ENCODE assay signal across 16 cellular contexts in the genomic region with DNA sequence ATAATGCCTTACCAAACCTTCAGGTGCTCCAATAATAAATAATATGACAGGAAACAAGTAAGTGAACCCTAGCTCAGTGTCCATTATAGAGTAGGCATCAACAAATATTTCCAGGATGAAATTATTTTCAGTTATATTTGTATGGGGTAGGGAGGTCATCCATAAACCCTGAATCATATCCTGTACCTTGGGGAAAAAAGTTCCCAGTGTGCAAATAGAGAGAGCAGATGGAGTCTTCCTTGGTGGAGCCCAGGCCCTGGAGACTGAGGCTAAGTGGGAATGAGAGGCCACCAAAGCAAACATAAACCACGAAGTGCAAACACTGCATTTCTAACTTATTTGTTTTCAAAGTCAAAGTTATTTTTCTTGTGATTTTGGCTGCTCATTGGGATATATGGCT. TPM values are rescaled to one million over a fixed set of nuclear protein-coding genes. Genes with fewer than 3 reads are reported as not detected.
DNase-seq lines count a peak whose midpoint lies in the region; ATAC-seq, FAIRE-seq and TF ChIP-seq lines count a peak whose summit lies in the region.
"Had no signal": no experiment of that assay in that cellular context is flagged by ENCODE, and none has a peak within 500 bp of the region (broad histone marks: within the 10 kb centered on the region; RNA-seq: fewer than 3 reads in every experiment).

No MANE protein-coding gene starts in this region.

- peaks cover 64% of the 10 kb centered on the region for H3K79me2 ChIP-seq in DND-41 (ENCODE audit: insufficient read depth, low read length)

- no peak for TF ChIP-seq CTCF in A549 (IDR thresholded peaks at IDR 0.05)
- TF ChIP-seq CTCF in DND-41 (IDR thresholded peaks at IDR 0.05; ENCODE audit: borderline replicate concordance, extremely low read depth, low read length, poor library complexity, severe bottlenecking): no peak
- no peak for TF ChIP-seq CTCF in mucosa of descending colon (IDR thresholded peaks at IDR 0.05)

- H3K4me3 ChIP-seq in A549: no peak overlapping the region
- H3K4me3 ChIP-seq in DND-41 (ENCODE audit: low read depth in 1 of 2, low read length in 2 of 2): no peak overlapping the region
- no peak overlapping the region for H3K4me3 ChIP-seq in mucosa of descending colon
- no peak overlapping the region for H3K4me3 ChIP-seq in HAP-1
- H3K4me3 ChIP-seq: K562, ovary had no signal

- DNase-seq in A549 (ENCODE audit: low read depth in 1 of 2, low spot score in 1 of 2): peak in 1 of 2 experiments; percentile 26
- DNase-seq in DND-41: no peak
- no peak for DNase-seq in activated naive CD8-positive, alpha-beta T cell treated with anti-CD3 and anti-CD28 coated beads for 36 hours
- no peak for DNase-seq in mucosa of descending colon
- no peak for DNase-seq in cerebellum (ENCODE audit: low spot score)
- no peak for DNase-seq in NCI-H2227 (lab: John Stamatoyannopoulos, UW; ENCODE audit: unreplicated experiment)
- DNase-seq in NCI-H446 treated with DMSO at 0.1 percent for 48 hours (lab: John Stamatoyannopoulos, UW): no peak
- no peak for DNase-seq in HAP-1 (ENCODE audit: low spot score in 2 of 2)
- DNase-seq: HFFc6; left ventricle myocardium superior; NK-92 treated with Interleukin-12 subunit alpha and Interleukin-12 subunit beta, amount 100 ng/mL, for 24 hours; ovary had no signal

- H2AFZ ChIP-seq in DND-41 (ENCODE audit: low read depth, low read length): no peak overlapping the region

- POLR2A ChIA-PET in A549 (lab: Yijun Ruan, JAX): no interaction called here

- no peak for TF ChIP-seq RAD21 in A549 (conservative IDR thresholded peaks at IDR 0.05 in 1 of 2, IDR thresholded peaks at IDR 0.05 in 1 of 2)

- H3K9me3 ChIP-seq in A549: no peaks in the 10 kb centered on the region
- no peaks in the 10 kb centered on the region for H3K9me3 ChIP-seq in DND-41 (ENCODE audit: insufficient read depth, low read length, severe bottlenecking)
- no peaks in the 10 kb centered on the region for H3K9me3 ChIP-seq in mucosa of descending colon
- H3K9me3 ChIP-seq in HAP-1: no peaks in the 10 kb centered on the region
- H3K9me3 ChIP-seq: ovary had no signal

- ATAC-seq in A549 (peak in 1 of 2 experiments; percentile 47; a peak in 2 of 6 replicates), DND-41 (ENCODE audit: insufficient read depth, low read depth) (no peak), mucosa of descending colon (peak; percentile 29)
- ATAC-seq: K562, left ventricle myocardium superior, SK-N-SH treated with all-trans-retinoic acid at 6 μM for 48 hours had no signal

- H3K4me3 Mint-ChIP-seq in activated naive CD8-positive, alpha-beta T cell treated with anti-CD3 and anti-CD28 coated beads for 36 hours: peak overlapping the region; percentile 86
- H3K4me3 Mint-ChIP-seq: HFFc6 had no signal

- no peaks in the 10 kb centered on the region for H4K20me1 ChIP-seq in DND-41 (ENCODE audit: insufficient read depth, low read length)

- no peaks in the 10 kb centered on the region for H3K9me3 Mint-ChIP-seq in activated naive CD8-positive, alpha-beta T cell treated with anti-CD3 and anti-CD28 coated beads for 36 hours
- H3K9me3 Mint-ChIP-seq: HFFc6 had no signal

- H3K4me1 Mint-ChIP-seq in activated naive CD8-positive, alpha-beta T cell treated with anti-CD3 and anti-CD28 coated beads for 36 hours: peaks cover 60% of the 10 kb centered on the region

- no peak for FAIRE-seq in A549 (lab: Jason Lieb, UNC)
- FAIRE-seq: astrocyte, endometrium, K562 had no signal

- TF ChIP-seq POLR2A in A549 (IDR thresholded peaks at IDR 0.05; ENCODE audit: low read length): no peak

- no peaks in the 10 kb centered on the region for H3K27me3 Mint-ChIP-seq in activated naive CD8-positive, alpha-beta T cell treated with anti-CD3 and anti-CD28 coated beads for 36 hours

- H3K36me3 ChIP-seq in DND-41 (ENCODE audit: insufficient read depth, low read length): peaks cover 92% of the 10 kb centered on the region
- H3K36me3 ChIP-seq in mucosa of descending colon (ENCODE audit: low read depth): no peaks in the 10 kb centered on the region
- H3K36me3 ChIP-seq in HAP-1 (replicated peaks): no peaks in the 10 kb centered on the region
- H3K36me3 ChIP-seq: ovary had no signal

- peak overlapping the region; percentile 65; the same call in 1 of the 2 replicates for H3K9ac ChIP-seq in DND-41 (ENCODE audit: low read depth, low read length)

- intact Hi-C loops in mucosa of descending colon (cut with DNase I, micrococcal nuclease): no loop called here

- CTCF ChIA-PET in A549 (lab: Yijun Ruan, JAX): no interaction called here

- H3K4me1 ChIP-seq in A549: peaks cover 38% of the 10 kb centered on the region; the same call in 2 of the 3 replicates
- H3K4me1 ChIP-seq in DND-41 (ENCODE audit: insufficient read depth, low read length): peaks cover 53% of the 10 kb centered on the region
- peaks cover 15% of the 10 kb centered on the region for H3K4me1 ChIP-seq in mucosa of descending colon (ENCODE audit: low read depth)
- no peaks in the 10 kb centered on the region for H3K4me1 ChIP-seq in HAP-1

- in situ Hi-C loops in HAP-1 (cut with MboI; ENCODE audit: low sequenced_read_pairs): no loop called here

- H3K27ac ChIP-seq in A549 (no peak overlapping the region), DND-41 (ENCODE audit: low read length) (peak overlapping the region; percentile 95)

- no peak for TF ChIP-seq EP300 in A549 (IDR thresholded peaks at IDR 0.05)

- H3K4me2 ChIP-seq in A549 (peak overlapping the region; percentile 36; the same call in 2 of the 3 replicates), DND-41 (ENCODE audit: insufficient read depth, low read length) (0 out of 2 replicates have a peak overlapping the region, but pooled peaks have one; percentile 10)

- WGBS in A549 (ENCODE audit: missing lambda C conversion rate): 0% methylated on average over 1 of the region's 1 CpG

- peak overlapping the region; percentile 93 for H3K27ac Mint-ChIP-seq in activated naive CD8-positive, alpha-beta T cell treated with anti-CD3 and anti-CD28 coated beads for 36 hours
- H3K27ac Mint-ChIP-seq: HFFc6 had no signal

- H3K27me3 ChIP-seq in DND-41 (ENCODE audit: insufficient read depth, low read length, poor library complexity): no peaks in the 10 kb centered on the region
- no peaks in the 10 kb centered on the region for H3K27me3 ChIP-seq in HAP-1 (ENCODE audit: low read depth)
- H3K27me3 ChIP-seq: ovary had no signal

- peaks cover 78% of the 10 kb centered on the region for H3K36me3 Mint-ChIP-seq in activated naive CD8-positive, alpha-beta T cell treated with anti-CD3 and anti-CD28 coated beads for 36 hours

TF ChIP-seq in A549, 52 proteins besides CTCF, POLR2A, EP300 and RAD21 (continues in another document):
- TF ChIP-seq HOXA7 (CRISPR knock-in tag; IDR thresholded peaks at IDR 0.05) (no peak), MAZ (IDR thresholded peaks at IDR 0.05; ENCODE audit: borderline replicate concordance, low read depth, low read length) (no peak), CHD2 (IDR thresholded peaks at IDR 0.05; ENCODE audit: low read length, partially characterized antibody) (no peak), JUN (IDR thresholded peaks at IDR 0.05) (no peak), SREBF2 (IDR thresholded peaks at IDR 0.05) (no peak), EHMT2 (IDR thresholded peaks at IDR 0.05; ENCODE audit: low read depth) (no peak)
- TF ChIP-seq, protein P1, sequence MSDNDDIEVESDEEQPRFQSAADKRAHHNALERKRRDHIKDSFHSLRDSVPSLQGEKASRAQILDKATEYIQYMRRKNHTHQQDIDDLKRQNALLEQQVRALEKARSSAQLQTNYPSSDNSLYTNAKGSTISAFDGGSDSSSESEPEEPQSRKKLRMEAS (IDR thresholded peaks at IDR 0.05): no peak
- TF ChIP-seq, protein P2, sequence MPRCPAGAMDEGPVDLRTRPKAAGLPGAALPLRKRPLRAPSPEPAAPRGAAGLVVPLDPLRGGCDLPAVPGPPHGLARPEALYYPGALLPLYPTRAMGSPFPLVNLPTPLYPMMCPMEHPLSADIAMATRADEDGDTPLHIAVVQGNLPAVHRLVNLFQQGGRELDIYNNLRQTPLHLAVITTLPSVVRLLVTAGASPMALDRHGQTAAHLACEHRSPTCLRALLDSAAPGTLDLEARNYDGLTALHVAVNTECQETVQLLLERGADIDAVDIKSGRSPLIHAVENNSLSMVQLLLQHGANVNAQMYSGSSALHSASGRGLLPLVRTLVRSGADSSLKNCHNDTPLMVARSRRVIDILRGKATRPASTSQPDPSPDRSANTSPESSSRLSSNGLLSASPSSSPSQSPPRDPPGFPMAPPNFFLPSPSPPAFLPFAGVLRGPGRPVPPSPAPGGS (IDR thresholded peaks at IDR 0.05): no peak

RNA-seq across cellular contexts. Expression of a gene that starts 8.5 kb away (rescaled TPM):
- polyA plus RNA-seq in A549 (2011; rRNA removed): 0.15 and 0.28 TPM in 2 replicates
- not detected in 2 replicates for polyA plus RNA-seq in A549 (2012; cell fraction: cytosol; rRNA removed)
- not detected in 2 replicates for polyA plus RNA-seq in A549 (2012; cell fraction: nucleus; rRNA removed)
- polyA plus RNA-seq in A549 (2017; fragmentation: RNase III; extraction: RNeasy Plus Mini Kit Qiagen cat#74134 plus additional on column Dnase treatment): 0.09 TPM in 1 of 3 replicates, not detected in the others
- not detected in 2 replicates for polyA minus RNA-seq in A549 (2011; rRNA and poly(A)+ RNA removed)
- 1 to 10 TPM; 1.3 to 1.6 TPM for total RNA-seq in activated naive CD8-positive, alpha-beta T cell treated with anti-CD3 and anti-CD28 coated beads for 36 hours
- total RNA-seq in mucosa of descending colon: 1 to 10 TPM; 1.4 to 5.6 (median 4.1) TPM
- total RNA-seq in cerebellum: not detected
- total RNA-seq: HFFc6 had no signal
- polyA plus RNA-seq: K562 had no signal

RNA-seq across cellular contexts. Expression of a gene that starts 14.5 kb away (rescaled TPM):
- polyA plus RNA-seq in A549 (2011; rRNA removed): 3.5 and 4.1 TPM in 2 replicates
- polyA plus RNA-seq in A549 (2012; cell fraction: cytosol; rRNA removed): 2.8 and 3.2 TPM in 2 replicates
- polyA plus RNA-seq in A549 (2012; cell fraction: nucleus; rRNA removed): 0.97 and 2.8 TPM in 2 replicates
- 0.84 to 1.4 TPM (median 1.0 TPM) in 3 replicates for polyA plus RNA-seq in A549 (2017; fragmentation: RNase III; extraction: RNeasy Plus Mini Kit Qiagen cat#74134 plus additional on column Dnase treatment)
- polyA minus RNA-seq in A549 (2011; rRNA and poly(A)+ RNA removed): 1.9 and 2.5 TPM in 2 replicates
- total RNA-seq in activated naive CD8-positive, alpha-beta T cell treated with anti-CD3 and anti-CD28 coated beads for 36 hours: 100 to 1,000 TPM; 652 to 665 TPM
- 10 to 100 TPM; 26.2 to 78.2 (median 37.8) TPM for total RNA-seq in mucosa of descending colon
- total RNA-seq in cerebellum: 7.2 TPM

RNA-seq across cellular contexts. Expression of a gene that starts 26.0 kb away (rescaled TPM):
- not detected in 2 replicates for polyA plus RNA-seq in A549 (2011; rRNA removed)
- not detected in 2 replicates for polyA plus RNA-seq in A549 (2012; cell fraction: cytosol; rRNA removed)
- not detected in 2 replicates for polyA plus RNA-seq in A549 (2012; cell fraction: nucleus; rRNA removed)
- polyA plus RNA-seq in A549 (2017; fragmentation: RNase III; extraction: RNeasy Plus Mini Kit Qiagen cat#74134 plus additional on column Dnase treatment): not detected in 3 replicates
- not detected in 2 replicates for polyA minus RNA-seq in A549 (2011; rRNA and poly(A)+ RNA removed)
- total RNA-seq in activated naive CD8-positive, alpha-beta T cell treated with anti-CD3 and anti-CD28 coated beads for 36 hours: not detected
- under 1 TPM in 1 of 3 donors, not detected in 2; 0.55 TPM for total RNA-seq in mucosa of descending colon
- total RNA-seq in cerebellum: not detected
- total RNA-seq: astrocyte, HFFc6, K562, left ventricle myocardium superior, ovary had no signal
- polyA plus RNA-seq: ovary had no signal

Comparison
In these comparisons a context has a peak if more than half of its experiments do, and no peak if none do; other contexts are left out.
1. RNA of a gene that starts 14.5 kb away (total RNA-seq): 652 to 665 TPM in activated naive CD8-positive, alpha-beta T cell treated with anti-CD3 and anti-CD28 coated beads for 36 hours; 26.2 to 78.2 TPM in mucosa of descending colon and 7.2 TPM in cerebellum (single experiment); every median in the first group is over 4 times any median in the second.